1 cellular context compared by ENCODE assay signal in the genomic region with DNA sequence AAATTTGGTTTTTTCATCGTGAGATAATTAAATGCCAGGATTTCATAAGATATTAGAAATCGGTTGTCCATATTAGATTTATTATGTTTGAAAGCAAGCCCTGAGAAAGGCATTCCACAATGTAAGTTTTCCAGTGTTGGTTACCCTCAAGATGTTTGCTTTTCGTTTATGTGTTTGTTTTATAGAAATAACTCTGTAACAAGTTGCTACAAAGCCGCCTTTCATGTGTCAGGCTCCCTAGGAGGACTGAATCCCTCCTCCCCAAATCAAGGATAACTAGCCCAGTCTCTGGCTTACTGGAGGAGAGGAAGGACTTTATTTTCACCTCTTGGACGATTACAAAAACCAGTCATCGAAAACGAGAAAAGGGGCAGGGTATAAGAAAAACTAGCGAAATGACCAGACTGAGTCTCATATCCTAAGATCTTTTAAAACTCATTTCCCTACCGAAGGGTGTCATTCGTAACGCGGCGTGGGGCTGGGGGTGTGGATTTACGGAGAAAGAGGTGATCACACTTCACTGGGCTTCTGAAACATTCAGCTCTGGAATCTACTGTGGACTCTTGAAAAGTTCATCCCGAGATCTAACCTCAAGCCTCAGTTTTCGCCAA.
TF ChIP-seq lines count a peak whose summit lies in the region.

No MANE protein-coding gene starts in this region.

TF ChIP-seq in IMR-90, 13 proteins besides CTCF, POLR2A, EP300 and RAD21:
- TF ChIP-seq MXI1 (IDR thresholded peaks at IDR 0.05; ENCODE audit: borderline replicate concordance, low read depth, low read length) (no peak), MAZ (IDR thresholded peaks at IDR 0.05; ENCODE audit: borderline replicate concordance, low read depth, low read length) (no peak), CHD1 (IDR thresholded peaks at IDR 0.05; ENCODE audit: low read depth, low read length) (no peak)
TF ChIP-seq in IMR-90: peak in this region for 0.
